Comparison of ENCODE assay signal across 12 cellular contexts in the genomic region with DNA sequence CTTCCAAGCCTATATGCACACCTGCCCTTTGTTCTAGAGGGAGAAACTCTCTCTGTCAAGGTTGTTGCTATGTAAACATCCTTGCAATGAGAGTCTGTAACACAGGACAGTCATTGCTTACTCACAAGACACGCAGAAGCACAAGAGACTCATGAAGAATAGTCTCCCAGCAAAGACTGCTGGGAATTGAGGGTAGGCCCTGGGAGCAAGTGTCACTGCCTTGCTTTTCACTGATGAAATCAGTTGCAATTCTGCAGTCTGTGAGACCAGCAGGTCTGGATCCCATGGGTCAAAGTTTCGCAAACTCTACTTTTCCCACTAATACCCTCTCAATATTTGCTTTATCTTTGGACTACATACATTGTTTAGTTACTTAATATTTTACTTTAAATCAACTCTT.
DNase-seq lines count a peak whose midpoint lies in the region; TF ChIP-seq lines count a peak whose summit lies in the region.
"Had no signal": no experiment of that assay in that cellular context is flagged by ENCODE, and none has a peak within 500 bp of the region (broad histone marks: within the 10 kb centered on the region; RNA-seq: fewer than 3 reads in every experiment).

No MANE protein-coding gene starts in this region.

- CTCF ChIA-PET in A673 (lab: Charles Lee) = no interaction called here

- H3K27me3 ChIP-seq in mesendoderm (ENCODE audit: insufficient read depth, low read length, poor library complexity) (no peaks in the 10 kb centered on the region), A673 (replicated peaks; ENCODE audit: insufficient read depth, low read depth, low read length, poor library complexity) (no peaks in the 10 kb centered on the region)
- H3K27me3 ChIP-seq: colonic mucosa had no signal

- no peak overlapping the region for H2BK120ac ChIP-seq in mesendoderm (ENCODE audit: low read depth, low read length)

- no peaks in the 10 kb centered on the region for H3K36me3 ChIP-seq in mesendoderm (ENCODE audit: control insufficient read depth, insufficient read depth, low read length)
- H3K36me3 ChIP-seq in A673 (ENCODE audit: insufficient read depth, low read length, poor library complexity, severe bottlenecking) = no peaks in the 10 kb centered on the region
- H3K36me3 ChIP-seq: colonic mucosa had no signal

- H3K79me2 ChIP-seq in mesendoderm (ENCODE audit: control insufficient read depth, insufficient read depth, low read length) = no peaks in the 10 kb centered on the region

- no peak overlapping the region for H2BK5ac ChIP-seq in mesendoderm (ENCODE audit: low read length)

- no peak overlapping the region for H3K23ac ChIP-seq in mesendoderm (ENCODE audit: low read length)

- no peaks in the 10 kb centered on the region for H3K9me3 ChIP-seq in A673 (ENCODE audit: low read depth, low read length, poor library complexity, severe bottlenecking)
- H3K9me3 ChIP-seq: colonic mucosa, psoas muscle, SK-N-SH had no signal

- POLR2A ChIA-PET in A673 (lab: Charles Lee; ENCODE audit: low non-redundant PET) = no interaction called here

- H3K18ac ChIP-seq in mesendoderm (ENCODE audit: low read length) = no peak overlapping the region

- H3K56ac ChIP-seq in mesendoderm (ENCODE audit: low read length) = no peak overlapping the region

- H3K9ac ChIP-seq in mesendoderm (ENCODE audit: low read length) = no peak overlapping the region
- H3K9ac ChIP-seq: SK-N-SH had no signal

- no peak overlapping the region for H3K27ac ChIP-seq in mesendoderm (ENCODE audit: low read depth, low read length)
- no peak overlapping the region for H3K27ac ChIP-seq in A673 (ENCODE audit: low read depth, low read length, poor library complexity, severe bottlenecking)
- H3K27ac ChIP-seq: colonic mucosa, psoas muscle, WERI-Rb-1 had no signal

- TF ChIP-seq CTCF in A673 (conservative IDR thresholded peaks at IDR 0.05; ENCODE audit: low read depth, low read length) = no peak

- intact Hi-C loops in A673 (cut with micrococcal nuclease; ENCODE audit: unreplicated experiment) = no loop called here

- H4K5ac ChIP-seq in mesendoderm (ENCODE audit: low read length) = no peak overlapping the region

- H3K79me1 ChIP-seq in mesendoderm (ENCODE audit: low read length) = no peaks in the 10 kb centered on the region

- H2AK5ac ChIP-seq in mesendoderm (ENCODE audit: low read length) = no peak overlapping the region

- H3K4ac ChIP-seq in mesendoderm (ENCODE audit: low read depth, low read length) = no peak overlapping the region

- in situ Hi-C loops in Caki2 (cut with HindIII; ENCODE audit: low pct_unique_long_range_greater_than_20kb, low sequenced_read_pairs) = no loop called here

- H2BK15ac ChIP-seq in mesendoderm (replicated peaks; ENCODE audit: low read depth) = no peak overlapping the region

- BruUV-seq in A673 (replicated peaks; lab: Mats Ljungman, UMichigan) = no TSS peak

- no peak overlapping the region for H4K8ac ChIP-seq in mesendoderm (ENCODE audit: low read depth, low read length)

- DNase-seq in Caki2 (ENCODE audit: low read depth) (peak; percentile 17), NCI-H460 (ENCODE audit: extremely low read depth, low read depth) (peak; percentile 79), dedifferentiated amniotic fluid mesenchymal stem cell (ENCODE audit: extremely low spot score) (peak; percentile 47), mesendoderm (peak; percentile 24), NCI-H446 treated with DMSO at 0.1 percent for 48 hours (lab: John Stamatoyannopoulos, UW) (no peak), HK-2 (ENCODE audit: unreplicated experiment) (no peak), SKM-1 (lab: John Stamatoyannopoulos, UW; ENCODE audit: unreplicated experiment) (no peak), A673 (ENCODE audit: low spot score) (no peak)
- DNase-seq: colonic mucosa, psoas muscle, SK-N-SH, WERI-Rb-1 had no signal

- no peak overlapping the region for H3K4me3 ChIP-seq in mesendoderm (ENCODE audit: low read length)
- H3K4me3 ChIP-seq in A673 (ENCODE audit: low read depth, low read length, poor library complexity, severe bottlenecking) = no peak overlapping the region
- H3K4me3 ChIP-seq: colonic mucosa, psoas muscle had no signal

- no peaks in the 10 kb centered on the region for H3K4me1 ChIP-seq in mesendoderm (ENCODE audit: control insufficient read depth, low read depth, low read length)
- no peaks in the 10 kb centered on the region for H3K4me1 ChIP-seq in A673 (ENCODE audit: insufficient read depth, low read length, poor library complexity, severe bottlenecking)
- H3K4me1 ChIP-seq: colonic mucosa, psoas muscle had no signal

- H3K4me2 ChIP-seq in mesendoderm (ENCODE audit: low read length) = no peak overlapping the region
- H3K4me2 ChIP-seq: SK-N-SH had no signal

- no CpG with 5 or more reads among the region's 2 CpGs for WGBS in mesendoderm (ENCODE audit: extremely low coverage, insufficient coverage, low lambda C conversion rate)

Comparison
In these comparisons a context has a peak if more than half of its experiments do, and no peak if none do; other contexts are left out.
1. DNase-seq: peak in Caki2 (single experiment), NCI-H460 (single experiment), dedifferentiated amniotic fluid mesenchymal stem cell (single experiment) and mesendoderm (single experiment); none in NCI-H446 treated with DMSO at 0.1 percent for 48 hours (single experiment), HK-2 (single experiment), SKM-1 (single experiment) and A673 (single experiment).